Comparison of ENCODE assay signal across 1 cellular context in the genomic region with DNA sequence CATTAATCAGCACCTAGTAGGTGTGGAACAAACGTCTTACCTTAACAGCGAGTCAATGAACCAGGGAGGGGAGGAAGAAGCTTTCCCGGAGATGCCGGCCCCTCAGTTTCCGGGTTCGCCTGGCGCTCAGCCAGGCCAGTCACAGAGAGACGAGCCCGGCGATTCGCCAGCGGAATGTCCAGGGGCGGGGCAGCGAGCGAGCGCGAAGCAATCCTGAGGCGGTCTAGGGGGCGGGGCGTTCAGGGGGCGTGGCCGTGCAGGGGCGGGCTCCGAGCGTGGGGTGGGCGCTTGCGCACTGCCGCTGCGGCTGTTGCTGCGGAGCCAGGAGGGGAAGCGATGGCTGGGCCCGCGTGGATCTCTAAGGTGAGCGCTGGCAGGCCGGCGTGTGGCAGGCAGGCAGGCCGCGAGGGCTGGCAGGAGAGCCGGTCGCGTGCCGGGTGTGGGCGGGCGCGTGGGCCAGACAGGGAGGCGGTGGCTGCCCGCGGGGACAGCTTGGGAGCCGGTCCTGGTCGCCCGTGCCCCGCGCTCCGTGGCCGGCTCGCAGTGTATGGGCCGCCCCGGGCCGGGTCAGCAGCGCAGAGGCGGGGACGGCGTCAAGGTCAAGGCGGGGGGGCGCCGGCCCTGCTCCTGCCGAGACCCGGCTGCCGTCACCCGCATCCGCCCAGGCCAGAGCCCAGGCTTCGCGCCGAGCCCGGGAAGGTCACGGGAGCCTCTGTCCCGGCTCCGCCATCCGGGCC.
TF ChIP-seq lines count a peak whose summit lies in the region.

TSS of gene IDH3A (plus strand) at position 295 of the 737 bp plus-strand sequence. CDS start at position 337, 42 bp downstream.

TF ChIP-seq in HepG2, 621 proteins besides CTCF, POLR2A, EP300 and RAD21 (continued from another document and continues in another):
- TF ChIP-seq ARNT (IDR thresholded peaks at IDR 0.05) = no peak
- TF ChIP-seq ZNF678 (CRISPR knock-in tag; IDR thresholded peaks at IDR 0.05) = no peak
- 0 out of 2 replicates have a peak, but pooled peaks have one; percentile 22 for TF ChIP-seq CREBL2 (CRISPR knock-in tag; IDR thresholded peaks at IDR 0.05; ENCODE audit: borderline replicate concordance)
- TF ChIP-seq, protein P1, sequence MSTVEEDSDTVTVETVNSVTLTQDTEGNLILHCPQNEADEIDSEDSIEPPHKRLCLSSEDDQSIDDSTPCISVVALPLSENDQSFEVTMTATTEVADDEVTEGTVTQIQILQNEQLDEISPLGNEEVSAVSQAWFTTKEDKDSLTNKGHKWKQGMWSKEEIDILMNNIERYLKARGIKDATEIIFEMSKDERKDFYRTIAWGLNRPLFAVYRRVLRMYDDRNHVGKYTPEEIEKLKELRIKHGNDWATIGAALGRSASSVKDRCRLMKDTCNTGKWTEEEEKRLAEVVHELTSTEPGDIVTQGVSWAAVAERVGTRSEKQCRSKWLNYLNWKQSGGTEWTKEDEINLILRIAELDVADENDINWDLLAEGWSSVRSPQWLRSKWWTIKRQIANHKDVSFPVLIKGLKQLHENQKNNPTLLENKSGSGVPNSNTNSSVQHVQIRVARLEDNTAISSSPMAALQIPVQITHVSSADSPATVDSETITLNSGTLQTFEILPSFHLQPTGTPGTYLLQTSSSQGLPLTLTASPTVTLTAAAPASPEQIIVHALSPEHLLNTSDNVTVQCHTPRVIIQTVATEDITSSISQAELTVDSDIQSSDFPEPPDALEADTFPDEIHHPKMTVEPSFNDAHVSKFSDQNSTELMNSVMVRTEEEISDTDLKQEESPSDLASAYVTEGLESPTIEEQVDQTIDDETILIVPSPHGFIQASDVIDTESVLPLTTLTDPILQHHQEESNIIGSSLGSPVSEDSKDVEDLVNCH (CRISPR knock-in tag; IDR thresholded peaks at IDR 0.05) = no peak
- TF ChIP-seq, protein P2, sequence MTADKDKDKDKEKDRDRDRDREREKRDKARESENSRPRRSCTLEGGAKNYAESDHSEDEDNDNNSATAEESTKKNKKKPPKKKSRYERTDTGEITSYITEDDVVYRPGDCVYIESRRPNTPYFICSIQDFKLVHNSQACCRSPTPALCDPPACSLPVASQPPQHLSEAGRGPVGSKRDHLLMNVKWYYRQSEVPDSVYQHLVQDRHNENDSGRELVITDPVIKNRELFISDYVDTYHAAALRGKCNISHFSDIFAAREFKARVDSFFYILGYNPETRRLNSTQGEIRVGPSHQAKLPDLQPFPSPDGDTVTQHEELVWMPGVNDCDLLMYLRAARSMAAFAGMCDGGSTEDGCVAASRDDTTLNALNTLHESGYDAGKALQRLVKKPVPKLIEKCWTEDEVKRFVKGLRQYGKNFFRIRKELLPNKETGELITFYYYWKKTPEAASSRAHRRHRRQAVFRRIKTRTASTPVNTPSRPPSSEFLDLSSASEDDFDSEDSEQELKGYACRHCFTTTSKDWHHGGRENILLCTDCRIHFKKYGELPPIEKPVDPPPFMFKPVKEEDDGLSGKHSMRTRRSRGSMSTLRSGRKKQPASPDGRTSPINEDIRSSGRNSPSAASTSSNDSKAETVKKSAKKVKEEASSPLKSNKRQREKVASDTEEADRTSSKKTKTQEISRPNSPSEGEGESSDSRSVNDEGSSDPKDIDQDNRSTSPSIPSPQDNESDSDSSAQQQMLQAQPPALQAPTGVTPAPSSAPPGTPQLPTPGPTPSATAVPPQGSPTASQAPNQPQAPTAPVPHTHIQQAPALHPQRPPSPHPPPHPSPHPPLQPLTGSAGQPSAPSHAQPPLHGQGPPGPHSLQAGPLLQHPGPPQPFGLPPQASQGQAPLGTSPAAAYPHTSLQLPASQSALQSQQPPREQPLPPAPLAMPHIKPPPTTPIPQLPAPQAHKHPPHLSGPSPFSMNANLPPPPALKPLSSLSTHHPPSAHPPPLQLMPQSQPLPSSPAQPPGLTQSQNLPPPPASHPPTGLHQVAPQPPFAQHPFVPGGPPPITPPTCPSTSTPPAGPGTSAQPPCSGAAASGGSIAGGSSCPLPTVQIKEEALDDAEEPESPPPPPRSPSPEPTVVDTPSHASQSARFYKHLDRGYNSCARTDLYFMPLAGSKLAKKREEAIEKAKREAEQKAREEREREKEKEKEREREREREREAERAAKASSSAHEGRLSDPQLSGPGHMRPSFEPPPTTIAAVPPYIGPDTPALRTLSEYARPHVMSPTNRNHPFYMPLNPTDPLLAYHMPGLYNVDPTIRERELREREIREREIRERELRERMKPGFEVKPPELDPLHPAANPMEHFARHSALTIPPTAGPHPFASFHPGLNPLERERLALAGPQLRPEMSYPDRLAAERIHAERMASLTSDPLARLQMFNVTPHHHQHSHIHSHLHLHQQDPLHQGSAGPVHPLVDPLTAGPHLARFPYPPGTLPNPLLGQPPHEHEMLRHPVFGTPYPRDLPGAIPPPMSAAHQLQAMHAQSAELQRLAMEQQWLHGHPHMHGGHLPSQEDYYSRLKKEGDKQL (CRISPR knock-in tag; IDR thresholded peaks at IDR 0.05; ENCODE audit: low read depth) = no peak
- TF ChIP-seq, protein P3, sequence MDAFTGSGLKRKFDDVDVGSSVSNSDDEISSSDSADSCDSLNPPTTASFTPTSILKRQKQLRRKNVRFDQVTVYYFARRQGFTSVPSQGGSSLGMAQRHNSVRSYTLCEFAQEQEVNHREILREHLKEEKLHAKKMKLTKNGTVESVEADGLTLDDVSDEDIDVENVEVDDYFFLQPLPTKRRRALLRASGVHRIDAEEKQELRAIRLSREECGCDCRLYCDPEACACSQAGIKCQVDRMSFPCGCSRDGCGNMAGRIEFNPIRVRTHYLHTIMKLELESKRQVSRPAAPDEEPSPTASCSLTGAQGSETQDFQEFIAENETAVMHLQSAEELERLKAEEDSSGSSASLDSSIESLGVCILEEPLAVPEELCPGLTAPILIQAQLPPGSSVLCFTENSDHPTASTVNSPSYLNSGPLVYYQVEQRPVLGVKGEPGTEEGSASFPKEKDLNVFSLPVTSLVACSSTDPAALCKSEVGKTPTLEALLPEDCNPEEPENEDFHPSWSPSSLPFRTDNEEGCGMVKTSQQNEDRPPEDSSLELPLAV (CRISPR knock-in tag; conservative IDR thresholded peaks at IDR 0.05; ENCODE audit: low read depth) = no peak
- no peak for TF ChIP-seq HDAC2 (CRISPR knock-in tag; IDR thresholded peaks at IDR 0.05)
- no peak for TF ChIP-seq MATR3 (CRISPR knock-in tag; IDR thresholded peaks at IDR 0.05)
- TF ChIP-seq GMEB1 (CRISPR knock-in tag; IDR thresholded peaks at IDR 0.05; ENCODE audit: borderline replicate concordance) = no peak
- no peak for TF ChIP-seq ZNF17 (CRISPR knock-in tag; IDR thresholded peaks at IDR 0.05)
- TF ChIP-seq KLF6 (CRISPR knock-in tag; IDR thresholded peaks at IDR 0.05) = no peak
- TF ChIP-seq ZNF816 (CRISPR knock-in tag; IDR thresholded peaks at IDR 0.05; ENCODE audit: borderline replicate concordance) = no peak
- TF ChIP-seq ZNF780A (CRISPR knock-in tag; IDR thresholded peaks at IDR 0.05) = no peak
- TF ChIP-seq SATB2 (CRISPR knock-in tag; IDR thresholded peaks at IDR 0.05) = no peak
- TF ChIP-seq NFKB2 (CRISPR knock-in tag; IDR thresholded peaks at IDR 0.05; ENCODE audit: borderline replicate concordance) = no peak
- no peak for TF ChIP-seq CHD2 (IDR thresholded peaks at IDR 0.05; ENCODE audit: low read depth, low read length)
- TF ChIP-seq, protein P4, sequence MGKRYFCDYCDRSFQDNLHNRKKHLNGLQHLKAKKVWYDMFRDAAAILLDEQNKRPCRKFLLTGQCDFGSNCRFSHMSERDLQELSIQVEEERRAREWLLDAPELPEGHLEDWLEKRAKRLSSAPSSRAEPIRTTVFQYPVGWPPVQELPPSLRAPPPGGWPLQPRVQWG (CRISPR knock-in tag; IDR thresholded peaks at IDR 0.05; ENCODE audit: borderline replicate concordance, low read depth) = no peak
- no peak for TF ChIP-seq RBM39 (IDR thresholded peaks at IDR 0.05; ENCODE audit: low read depth, low read length, poor library complexity, severe bottlenecking)
- TF ChIP-seq HMG20A (CRISPR knock-in tag; IDR thresholded peaks at IDR 0.05; ENCODE audit: borderline replicate concordance) = no peak
- TF ChIP-seq ZNF710 (CRISPR knock-in tag; IDR thresholded peaks at IDR 0.05; ENCODE audit: borderline replicate concordance) = no peak
- TF ChIP-seq ZNF557 (CRISPR knock-in tag; IDR thresholded peaks at IDR 0.05) = no peak
- no peak for TF ChIP-seq MED8 (CRISPR knock-in tag; IDR thresholded peaks at IDR 0.05; ENCODE audit: insufficient replicate concordance)
- TF ChIP-seq NFYC (CRISPR knock-in tag; IDR thresholded peaks at IDR 0.05) = peak; percentile 75
- no peak for TF ChIP-seq ZNF350 (CRISPR knock-in tag; IDR thresholded peaks at IDR 0.05; ENCODE audit: borderline replicate concordance, low read depth)
- no peak for TF ChIP-seq SMC3 (IDR thresholded peaks at IDR 0.05; ENCODE audit: low read length)
- no peak for TF ChIP-seq ZNF264 (CRISPR knock-in tag; IDR thresholded peaks at IDR 0.05)
- no peak for TF ChIP-seq ZNF33A (CRISPR knock-in tag; IDR thresholded peaks at IDR 0.05; ENCODE audit: borderline replicate concordance)
- TF ChIP-seq MIER2 (CRISPR knock-in tag; IDR thresholded peaks at IDR 0.05) = no peak
- TF ChIP-seq CSRNP1 (CRISPR knock-in tag; IDR thresholded peaks at IDR 0.05) = no peak
- 0 out of 2 replicates have a peak, but pooled peaks have one; percentile 43 for TF ChIP-seq ZNF740 (CRISPR knock-in tag; IDR thresholded peaks at IDR 0.05)
- TF ChIP-seq CC2D1A (CRISPR knock-in tag; IDR thresholded peaks at IDR 0.05) = no peak
- TF ChIP-seq, protein P5, sequence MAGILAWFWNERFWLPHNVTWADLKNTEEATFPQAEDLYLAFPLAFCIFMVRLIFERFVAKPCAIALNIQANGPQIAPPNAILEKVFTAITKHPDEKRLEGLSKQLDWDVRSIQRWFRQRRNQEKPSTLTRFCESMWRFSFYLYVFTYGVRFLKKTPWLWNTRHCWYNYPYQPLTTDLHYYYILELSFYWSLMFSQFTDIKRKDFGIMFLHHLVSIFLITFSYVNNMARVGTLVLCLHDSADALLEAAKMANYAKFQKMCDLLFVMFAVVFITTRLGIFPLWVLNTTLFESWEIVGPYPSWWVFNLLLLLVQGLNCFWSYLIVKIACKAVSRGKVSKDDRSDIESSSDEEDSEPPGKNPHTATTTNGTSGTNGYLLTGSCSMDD (CRISPR knock-in tag; IDR thresholded peaks at IDR 0.05) = no peak
- TF ChIP-seq, protein P6, sequence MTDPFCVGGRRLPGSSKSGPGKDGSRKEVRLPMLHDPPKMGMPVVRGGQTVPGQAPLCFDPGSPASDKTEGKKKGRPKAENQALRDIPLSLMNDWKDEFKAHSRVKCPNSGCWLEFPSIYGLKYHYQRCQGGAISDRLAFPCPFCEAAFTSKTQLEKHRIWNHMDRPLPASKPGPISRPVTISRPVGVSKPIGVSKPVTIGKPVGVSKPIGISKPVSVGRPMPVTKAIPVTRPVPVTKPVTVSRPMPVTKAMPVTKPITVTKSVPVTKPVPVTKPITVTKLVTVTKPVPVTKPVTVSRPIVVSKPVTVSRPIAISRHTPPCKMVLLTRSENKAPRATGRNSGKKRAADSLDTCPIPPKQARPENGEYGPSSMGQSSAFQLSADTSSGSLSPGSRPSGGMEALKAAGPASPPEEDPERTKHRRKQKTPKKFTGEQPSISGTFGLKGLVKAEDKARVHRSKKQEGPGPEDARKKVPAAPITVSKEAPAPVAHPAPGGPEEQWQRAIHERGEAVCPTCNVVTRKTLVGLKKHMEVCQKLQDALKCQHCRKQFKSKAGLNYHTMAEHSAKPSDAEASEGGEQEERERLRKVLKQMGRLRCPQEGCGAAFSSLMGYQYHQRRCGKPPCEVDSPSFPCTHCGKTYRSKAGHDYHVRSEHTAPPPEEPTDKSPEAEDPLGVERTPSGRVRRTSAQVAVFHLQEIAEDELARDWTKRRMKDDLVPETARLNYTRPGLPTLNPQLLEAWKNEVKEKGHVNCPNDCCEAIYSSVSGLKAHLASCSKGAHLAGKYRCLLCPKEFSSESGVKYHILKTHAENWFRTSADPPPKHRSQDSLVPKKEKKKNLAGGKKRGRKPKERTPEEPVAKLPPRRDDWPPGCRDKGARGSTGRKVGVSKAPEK (CRISPR knock-in tag; IDR thresholded peaks at IDR 0.05; ENCODE audit: borderline replicate concordance) = no peak
- no peak; the same call in 1 of the 2 replicates for TF ChIP-seq ZNF446 (CRISPR knock-in tag; IDR thresholded peaks at IDR 0.05)
- no peak for TF ChIP-seq FOXM1 (CRISPR knock-in tag; IDR thresholded peaks at IDR 0.05)
